11 cellular contexts compared by ENCODE assay signal in genomic region chr5:59079622-59080620, GRCh38.
A peak's percentile ranks its signal among the peaks of the same experiment; 100 is the strongest.
DNase-seq lines count a peak whose midpoint lies in the region; FAIRE-seq and TF ChIP-seq lines count a peak whose summit lies in the region.
"Had no signal": no experiment of that assay in that cellular context is flagged by ENCODE, and none has a peak within 500 bp of the region (broad histone marks: within the 10 kb centered on the region; RNA-seq: fewer than 3 reads in every experiment).

No MANE protein-coding gene starts in this region.

- peak; percentile 99 for FAIRE-seq in islet of Langerhans (lab: Jason Lieb, UNC)

- H3K4me1 Mint-ChIP-seq in activated CD4-positive, alpha-beta memory T cell treated with anti-CD3 and anti-CD28 coated beads, Interleukin-2, amount 10 ng/mL, durations not matched to agents 7 days and 5 days, result no peaks in the 10 kb centered on the region

- in situ Hi-C loops in astrocyte of the spinal cord (cut with HindIII; ENCODE audit: low sequenced_read_pairs), result no loop called here

- POLR2A ChIA-PET in activated CD4-positive, alpha-beta memory T cell treated with anti-CD3 and anti-CD28 coated beads, Interleukin-2, amount 10 ng/mL, durations not matched to agents 7 days and 5 days (lab: Charles Lee), result no interaction called here

- no peak overlapping the region for H3K4me3 ChIP-seq in HFF-Myc (replicated peaks; ENCODE audit: low read depth, low read length)
- H3K4me3 ChIP-seq in astrocyte of the spinal cord (ENCODE audit: low read depth, low read length), result no peak overlapping the region

- H3K36me3 Mint-ChIP-seq in activated CD4-positive, alpha-beta memory T cell treated with anti-CD3 and anti-CD28 coated beads, Interleukin-2, amount 10 ng/mL, durations not matched to agents 7 days and 5 days (ENCODE audit: low read depth), result no peaks in the 10 kb centered on the region

- no peak overlapping the region for H3K27ac Mint-ChIP-seq in activated CD4-positive, alpha-beta memory T cell treated with anti-CD3 and anti-CD28 coated beads, Interleukin-2, amount 10 ng/mL, durations not matched to agents 7 days and 5 days
- H3K27ac Mint-ChIP-seq: activated naive CD8-positive, alpha-beta T cell treated with anti-CD3 and anti-CD28 coated beads, Interleukin-2, amount 10 ng/mL, durations not matched to agents 7 days and 5 days had no signal

- H3K27me3 Mint-ChIP-seq in activated CD4-positive, alpha-beta memory T cell treated with anti-CD3 and anti-CD28 coated beads, Interleukin-2, amount 10 ng/mL, durations not matched to agents 7 days and 5 days, result peaks cover 11% of the 10 kb centered on the region

- no peak overlapping the region for H3K4me3 Mint-ChIP-seq in activated CD4-positive, alpha-beta memory T cell treated with anti-CD3 and anti-CD28 coated beads, Interleukin-2, amount 10 ng/mL, durations not matched to agents 7 days and 5 days
- H3K4me3 Mint-ChIP-seq: activated naive CD8-positive, alpha-beta T cell treated with anti-CD3 and anti-CD28 coated beads, Interleukin-2, amount 10 ng/mL, durations not matched to agents 7 days and 5 days had no signal

- peak; percentile 71 for DNase-seq in HFF-Myc (ENCODE audit: extremely low read depth, low read depth)
- peak; percentile 92 for DNase-seq in astrocyte of the spinal cord (ENCODE audit: low read depth, low spot score)
- peak; percentile 28 for DNase-seq in smooth muscle cell of the brain vasculature (ENCODE audit: low read depth, low spot score)
- no peak for DNase-seq in NCI-H2196 treated with DMSO at 0.1 percent for 48 hours (lab: John Stamatoyannopoulos, UW; ENCODE audit: unreplicated experiment)
- no peak for DNase-seq in NCI-H345 treated with DMSO at 0.1 percent for 48 hours (lab: John Stamatoyannopoulos, UW; ENCODE audit: unreplicated experiment)
- DNase-seq in activated CD4-positive, alpha-beta memory T cell treated with anti-CD3 and anti-CD28 coated beads, Interleukin-2, amount 10 ng/mL, durations not matched to agents 7 days and 5 days, result no peak
- no peak for DNase-seq in central memory CD4-positive, alpha-beta T cell
- DNase-seq: activated CD4-positive, CD25-positive, alpha-beta regulatory T cell; activated naive CD8-positive, alpha-beta T cell treated with anti-CD3 and anti-CD28 coated beads, Interleukin-2, amount 10 ng/mL, durations not matched to agents 7 days and 5 days; H7 had no signal

- CTCF ChIA-PET in activated CD4-positive, alpha-beta memory T cell treated with anti-CD3 and anti-CD28 coated beads, Interleukin-2, amount 10 ng/mL, durations not matched to agents 7 days and 5 days (lab: Charles Lee), result interaction anchor here (0.6 kb wide), 1 partner anchor 19 kb away, joined by 3 read pairs; no protein-coding TSS in a partner anchor

- H3K9me3 Mint-ChIP-seq in activated CD4-positive, alpha-beta memory T cell treated with anti-CD3 and anti-CD28 coated beads, Interleukin-2, amount 10 ng/mL, durations not matched to agents 7 days and 5 days, result no peaks in the 10 kb centered on the region
- H3K9me3 Mint-ChIP-seq: activated naive CD8-positive, alpha-beta T cell treated with anti-CD3 and anti-CD28 coated beads, Interleukin-2, amount 10 ng/mL, durations not matched to agents 7 days and 5 days had no signal

- TF ChIP-seq CTCF in HFF-Myc (IDR thresholded peaks at IDR 0.05; ENCODE audit: low read depth, low read length, missing control alignments) (no peak), astrocyte of the spinal cord (IDR thresholded peaks at IDR 0.05; ENCODE audit: low read depth, low read length) (no peak)

Comparison
In these comparisons a context has a peak if more than half of its experiments do, and no peak if none do; other contexts are left out.
1. DNase-seq: peak in HFF-Myc (single experiment), astrocyte of the spinal cord (single experiment) and smooth muscle cell of the brain vasculature (single experiment); none in NCI-H2196 treated with DMSO at 0.1 percent for 48 hours (single experiment), NCI-H345 treated with DMSO at 0.1 percent for 48 hours (single experiment), activated CD4-positive, alpha-beta memory T cell treated with anti-CD3 and anti-CD28 coated beads, Interleukin-2, amount 10 ng/mL, durations not matched to agents 7 days and 5 days (single experiment) and central memory CD4-positive, alpha-beta T cell (single experiment).